ENCODE assay signal across 15 cellular contexts in genomic region chr5:83513491-83513890, GRCh38. TPM values are rescaled to one million over a fixed set of nuclear protein-coding genes. Genes with fewer than 3 reads are reported as not detected.
DNase-seq lines count a peak whose midpoint lies in the region; ATAC-seq and TF ChIP-seq lines count a peak whose summit lies in the region.
"Had no signal": no experiment of that assay in that cellular context is flagged by ENCODE, and none has a peak within 500 bp of the region (broad histone marks: within the 10 kb centered on the region; RNA-seq: fewer than 3 reads in every experiment).

No MANE protein-coding gene starts in this region.

- H3K4me3 Mint-ChIP-seq in brain = no peak overlapping the region
- H3K4me3 Mint-ChIP-seq: CD4-positive, alpha-beta memory T cell had no signal

- peak overlapping the region; percentile 59 for H3K9ac ChIP-seq in SK-N-MC (ENCODE audit: insufficient read length)

- peaks cover 65% of the 10 kb centered on the region for H3K36me3 Mint-ChIP-seq in brain
- H3K36me3 Mint-ChIP-seq: CD4-positive, alpha-beta memory T cell had no signal

- H3K27ac ChIP-seq in SK-N-MC (peak overlapping the region; percentile 84), gastrocnemius medialis (no peak overlapping the region)

- no peak for TF ChIP-seq POLR2A in gastrocnemius medialis (IDR thresholded peaks at IDR 0.05)

- peak overlapping the region; percentile 35 for H3K4me3 ChIP-seq in SK-N-MC
- no peak overlapping the region for H3K4me3 ChIP-seq in retinal pigment epithelial cell (ENCODE audit: low read length)
- H3K4me3 ChIP-seq in H7 (ENCODE audit: insufficient read depth, low read depth, low read length) = no peak overlapping the region
- no peak overlapping the region for H3K4me3 ChIP-seq in gastrocnemius medialis

- in situ Hi-C loops in gastrocnemius medialis (cut with MboI; ENCODE audit: low sequenced_read_pairs in 4 of 4) = no loop called here

- no peaks in the 10 kb centered on the region for H3K36me3 ChIP-seq in SK-N-MC (ENCODE audit: insufficient read depth, low read length)
- peaks cover 11% of the 10 kb centered on the region for H3K36me3 ChIP-seq in H7 (replicated peaks; ENCODE audit: control insufficient read depth, insufficient read depth, low read length)
- no peaks in the 10 kb centered on the region for H3K36me3 ChIP-seq in gastrocnemius medialis

- H3K27me3 ChIP-seq in H7 (ENCODE audit: control insufficient read depth, insufficient read depth, low read length) (no peaks in the 10 kb centered on the region), gastrocnemius medialis (no peaks in the 10 kb centered on the region)

- intact Hi-C loops in gastrocnemius medialis (cut with DNase I; ENCODE audit: low total_unique reads) = no loop called here

- DNase-seq in SK-N-MC (ENCODE audit: low read depth, low spot score) (no peak), kidney glomerular epithelial cell (lab: John Stamatoyannopoulos, UW) (peak; percentile 19), retinal pigment epithelial cell (ENCODE audit: low read depth) (peak; percentile 41), H7 (no peak), gastrocnemius medialis (no peak), GM20000 (ENCODE audit: low spot score) (no peak)
- DNase-seq: CD4-positive, alpha-beta memory T cell; KG1; NCI-H1092 treated with DMSO at 0.1 percent for 48 hours; NCI-H1694 treated with DMSO at 0.1 percent for 48 hours; NCI-H446 treated with DMSO at 0.1 percent for 48 hours; NCI-H748 treated with DMSO at 0.1 percent for 48 hours; SHP77 treated with DMSO at 0.1 percent for 48 hours had no signal

- peak overlapping the region in 4 of 5 experiments; percentile 13 to 79 (median 40) for H3K27ac Mint-ChIP-seq in brain
- H3K27ac Mint-ChIP-seq: CD4-positive, alpha-beta memory T cell had no signal

- H3K4me1 Mint-ChIP-seq in brain = peaks cover 51% of the 10 kb centered on the region
- H3K4me1 Mint-ChIP-seq: CD4-positive, alpha-beta memory T cell had no signal

- H3K27me3 Mint-ChIP-seq in brain = no peaks in the 10 kb centered on the region

- no peaks in the 10 kb centered on the region for H3K9me3 ChIP-seq in SK-N-MC (ENCODE audit: low read depth, low read length)
- no peaks in the 10 kb centered on the region for H3K9me3 ChIP-seq in gastrocnemius medialis

- H3K9me3 Mint-ChIP-seq in brain = no peaks in the 10 kb centered on the region
- H3K9me3 Mint-ChIP-seq: CD4-positive, alpha-beta memory T cell had no signal

- TF ChIP-seq CTCF in brain (conservative IDR thresholded peaks at IDR 0.05) (no peak), retinal pigment epithelial cell (conservative IDR thresholded peaks at IDR 0.05; ENCODE audit: low read depth, low read length) (no peak), gastrocnemius medialis (IDR thresholded peaks at IDR 0.05 in 4 of 5, conservative IDR thresholded peaks at IDR 0.05 in 1 of 5) (no peak), GM20000 (IDR thresholded peaks at IDR 0.05; ENCODE audit: extremely low read depth, missing control alignments) (no peak)

- ATAC-seq in gastrocnemius medialis (no peak), GM19463 (IDR thresholded peaks at IDR 0.05; ENCODE audit: unreplicated experiment) (no peak)

- no peaks in the 10 kb centered on the region for H3K4me1 ChIP-seq in gastrocnemius medialis

RNA-seq across cellular contexts. Expression of gene VCAN, which starts 41.9 kb away (rescaled TPM):
- 7.3 TPM for polyA plus RNA-seq in brain (ENCODE audit: insufficient read depth, low read depth, low replicate concordance)
- total RNA-seq in H7 (2014; rRNA removed; shearing (Covaris generic)) = 85.8 and 119 TPM in 2 replicates
- 10 to 100 TPM in 3 of 4 donors, 1 to 10 TPM in 1; 5.9 to 29.9 (median 17.4) TPM for total RNA-seq in gastrocnemius medialis

Comparison
In these comparisons a context has a peak if more than half of its experiments do, and no peak if none do; other contexts are left out.
1. DNase-seq: peak in kidney glomerular epithelial cell (single experiment) and retinal pigment epithelial cell (single experiment); none in SK-N-MC (single experiment), H7 (single experiment), gastrocnemius medialis (0 of 2) and GM20000 (single experiment).